ENCODE assay signal across 1 cellular context in genomic region chr9:112378441-112379176, GRCh38.
TF ChIP-seq lines count a peak whose summit lies in the region.

No MANE protein-coding gene starts in this region.

TF ChIP-seq in IMR-90, 13 proteins besides CTCF, POLR2A, EP300 and RAD21:
- no peak for TF ChIP-seq NFE2L2 (IDR thresholded peaks at IDR 0.05; ENCODE audit: low read depth, low read length)
- no peak for TF ChIP-seq CHD1 (IDR thresholded peaks at IDR 0.05; ENCODE audit: low read depth, low read length)
- TF ChIP-seq, protein P1, sequence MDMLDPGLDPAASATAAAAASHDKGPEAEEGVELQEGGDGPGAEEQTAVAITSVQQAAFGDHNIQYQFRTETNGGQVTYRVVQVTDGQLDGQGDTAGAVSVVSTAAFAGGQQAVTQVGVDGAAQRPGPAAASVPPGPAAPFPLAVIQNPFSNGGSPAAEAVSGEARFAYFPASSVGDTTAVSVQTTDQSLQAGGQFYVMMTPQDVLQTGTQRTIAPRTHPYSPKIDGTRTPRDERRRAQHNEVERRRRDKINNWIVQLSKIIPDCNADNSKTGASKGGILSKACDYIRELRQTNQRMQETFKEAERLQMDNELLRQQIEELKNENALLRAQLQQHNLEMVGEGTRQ (IDR thresholded peaks at IDR 0.05; ENCODE audit: low read depth, low read length): no peak
- no peak for TF ChIP-seq MAFK (IDR thresholded peaks at IDR 0.05; ENCODE audit: low read depth, low read length)
- no peak for TF ChIP-seq BHLHE40 (IDR thresholded peaks at IDR 0.05; ENCODE audit: low read depth, low read length)
- TF ChIP-seq RFX5 (IDR thresholded peaks at IDR 0.05; ENCODE audit: low read depth, low read length): no peak
- TF ChIP-seq RCOR1 (IDR thresholded peaks at IDR 0.05; ENCODE audit: insufficient replicate concordance, low read length): no peak
- TF ChIP-seq, protein P2, sequence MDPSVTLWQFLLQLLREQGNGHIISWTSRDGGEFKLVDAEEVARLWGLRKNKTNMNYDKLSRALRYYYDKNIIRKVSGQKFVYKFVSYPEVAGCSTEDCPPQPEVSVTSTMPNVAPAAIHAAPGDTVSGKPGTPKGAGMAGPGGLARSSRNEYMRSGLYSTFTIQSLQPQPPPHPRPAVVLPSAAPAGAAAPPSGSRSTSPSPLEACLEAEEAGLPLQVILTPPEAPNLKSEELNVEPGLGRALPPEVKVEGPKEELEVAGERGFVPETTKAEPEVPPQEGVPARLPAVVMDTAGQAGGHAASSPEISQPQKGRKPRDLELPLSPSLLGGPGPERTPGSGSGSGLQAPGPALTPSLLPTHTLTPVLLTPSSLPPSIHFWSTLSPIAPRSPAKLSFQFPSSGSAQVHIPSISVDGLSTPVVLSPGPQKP (IDR thresholded peaks at IDR 0.05; ENCODE audit: borderline replicate concordance, low read depth, low read length): no peak
- no peak for TF ChIP-seq CEBPB (IDR thresholded peaks at IDR 0.05; ENCODE audit: low read depth, low read length)
- no peak for TF ChIP-seq FOS (IDR thresholded peaks at IDR 0.05; ENCODE audit: low read depth, low read length)
- no peak for TF ChIP-seq SMC3 (IDR thresholded peaks at IDR 0.05; ENCODE audit: low read depth, low read length)
- no peak for TF ChIP-seq MAZ (IDR thresholded peaks at IDR 0.05; ENCODE audit: borderline replicate concordance, low read depth, low read length)
- TF ChIP-seq MXI1 (IDR thresholded peaks at IDR 0.05; ENCODE audit: borderline replicate concordance, low read depth, low read length): no peak
